In the genomic region with DNA sequence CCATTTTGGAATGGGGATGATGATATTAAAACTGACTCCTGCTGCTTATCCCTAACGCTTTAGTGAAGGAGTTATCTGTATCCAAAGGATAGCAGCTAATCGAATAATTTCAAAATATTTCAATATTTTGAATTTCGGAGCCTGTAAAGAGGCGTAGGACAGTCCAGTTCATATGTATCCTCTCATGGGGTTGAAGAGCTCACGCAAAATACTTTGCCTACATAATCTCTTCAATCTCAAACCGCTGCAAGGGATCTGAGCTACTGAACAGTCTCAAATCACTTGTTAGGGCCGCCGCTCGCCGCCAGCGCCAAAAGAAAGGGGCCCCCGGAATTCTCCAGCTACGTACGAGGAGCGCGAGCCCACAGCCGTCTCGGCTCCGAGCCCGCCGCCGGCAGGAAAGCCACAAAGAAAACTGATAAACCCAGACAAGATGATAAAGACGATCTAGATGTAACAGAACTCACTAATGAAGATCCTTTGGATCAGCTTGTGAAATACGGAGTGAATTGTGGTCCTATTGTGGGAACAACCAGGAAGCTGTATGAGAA, we compare ENCODE assay signal across 8 cellular contexts. TPM values are rescaled to one million over a fixed set of nuclear protein-coding genes. Genes with fewer than 3 reads are reported as not detected.
DNase-seq lines count a peak whose midpoint lies in the region; ATAC-seq and TF ChIP-seq lines count a peak whose summit lies in the region.

No MANE protein-coding gene starts in this region.

- intact Hi-C loops in right lobe of liver (cut with DNase I): no loop called here

- peaks cover 0 to 19% (median 0%) of the 10 kb centered on the region in 4 donors for H3K36me3 ChIP-seq in right lobe of liver

- no peak for TF ChIP-seq CTCF in choroid plexus epithelial cell (conservative IDR thresholded peaks at IDR 0.05; ENCODE audit: low read depth, low read length)
- no peak for TF ChIP-seq CTCF in right lobe of liver (IDR thresholded peaks at IDR 0.05)

- H3K9me3 ChIP-seq in right lobe of liver: no peaks in the 10 kb centered on the region

- TF ChIP-seq POLR2A in right lobe of liver (IDR thresholded peaks at IDR 0.05): no peak

- no peaks in the 10 kb centered on the region for H3K27me3 ChIP-seq in right lobe of liver

- peak; percentile 6 for ATAC-seq in GM21360 (IDR thresholded peaks at IDR 0.05; ENCODE audit: unreplicated experiment)
- ATAC-seq in right lobe of liver: peak; percentile 1 to 17 (median 11)
- no peak for ATAC-seq in GM21529 (IDR thresholded peaks at IDR 0.05; ENCODE audit: unreplicated experiment)

- DNase-seq in AG08396 (ENCODE audit: low spot score) (peak; percentile 13), T-helper 1 cell (peak in 3 of 5 donors; percentile 6 to 40 (median 15)), choroid plexus epithelial cell (ENCODE audit: low read depth) (peak; percentile 30), right lobe of liver (peak in 1 of 3 donors; percentile 41), GDM1 (lab: John Stamatoyannopoulos, UW) (no peak)
- peak; percentile 7 for DNase-seq in stimulated activated CD8-positive, alpha-beta memory T cell treated with anti-CD3 and anti-CD28 coated beads, Interleukin-12 subunit alpha, Interleukin-12 subunit beta, amount 100 ng/mL, for 4 hours (ENCODE audit: low read depth)

- under 1% methylated on average over 24 of the region's 24 CpGs for WGBS in right lobe of liver (ENCODE audit: insufficient coverage, low coverage, low lambda C conversion rate, missing lambda C conversion rate)

- H3K27ac ChIP-seq in right lobe of liver: no peak overlapping the region

- peak overlapping the region; percentile 67 for H3K4me3 ChIP-seq in choroid plexus epithelial cell (ENCODE audit: low read depth, low read length)
- peak overlapping the region; percentile 61 to 68 (median 66) for H3K4me3 ChIP-seq in right lobe of liver

- H3K4me1 ChIP-seq in right lobe of liver: peaks cover 0 to 4% (median 0%) of the 10 kb centered on the region in 4 donors

RNA-seq across cellular contexts. Expression of a gene that starts 0.6 kb away (rescaled TPM):
- total RNA-seq in right lobe of liver: 10 to 100 TPM in 1 of 6 experiments, 1 to 10 TPM in 5; 5.4 to 10.3 (median 7.3) TPM

RNA-seq across cellular contexts. Expression of a gene that starts 33.4 kb away (rescaled TPM):
- 10 to 100 TPM in 1 of 6 experiments, 1 to 10 TPM in 5; 2.6 to 13.1 (median 6.1) TPM for total RNA-seq in right lobe of liver
